25 cellular contexts compared by ENCODE assay signal in genomic region chr9:106620081-106620480, GRCh38.
DNase-seq lines count a peak whose midpoint lies in the region; ATAC-seq, FAIRE-seq and TF ChIP-seq lines count a peak whose summit lies in the region.
"Had no signal": no experiment of that assay in that cellular context is flagged by ENCODE, and none has a peak within 500 bp of the region (broad histone marks: within the 10 kb centered on the region; RNA-seq: fewer than 3 reads in every experiment).

No MANE protein-coding gene starts in this region.

- no peak overlapping the region for H2AFZ ChIP-seq in smooth muscle cell (ENCODE audit: low read depth)

- H3K36me3 Mint-ChIP-seq in activated naive CD4-positive, alpha-beta T cell treated with anti-CD3 and anti-CD28 coated beads, Interleukin-2, amount 50 U/mL, for 72 hours = no peaks in the 10 kb centered on the region
- no peaks in the 10 kb centered on the region for H3K36me3 Mint-ChIP-seq in activated naive CD8-positive, alpha-beta T cell treated with anti-CD3 and anti-CD28 coated beads, Interleukin-2, amount 50 U/mL, for 24 hours (ENCODE audit: low read depth)
- H3K36me3 Mint-ChIP-seq: CD14-positive monocyte; CD8-positive, alpha-beta memory T cell had no signal

- H3K9me3 ChIP-seq in smooth muscle cell (replicated peaks; ENCODE audit: low read depth) = no peaks in the 10 kb centered on the region
- H3K9me3 ChIP-seq: BLaER1 treated with 17β-estradiol and CSF1 and Interleukin-3, amounts not matched to agents 10 nM and 100 nM; HAP-1 had no signal

- H3K4me1 ChIP-seq in smooth muscle cell (ENCODE audit: low read depth) = peaks cover 52% of the 10 kb centered on the region
- H3K4me1 ChIP-seq: BLaER1 treated with 17β-estradiol and CSF1 and Interleukin-3, amounts not matched to agents 10 nM and 100 nM; HAP-1 had no signal

- H3K4me3 Mint-ChIP-seq in activated naive CD8-positive, alpha-beta T cell treated with anti-CD3 and anti-CD28 coated beads, Interleukin-2, amount 50 U/mL, for 24 hours = no peak overlapping the region
- H3K4me3 Mint-ChIP-seq: B cell; CD14-positive monocyte; CD4-positive, alpha-beta T cell; CD8-positive, alpha-beta memory T cell; HFFc6 had no signal

- no peaks in the 10 kb centered on the region for H3K27me3 Mint-ChIP-seq in activated naive CD8-positive, alpha-beta T cell treated with anti-CD3 and anti-CD28 coated beads, Interleukin-2, amount 50 U/mL, for 24 hours
- H3K27me3 Mint-ChIP-seq: B cell; CD4-positive, alpha-beta T cell; CD8-positive, alpha-beta memory T cell had no signal

- H3K9ac ChIP-seq in smooth muscle cell (ENCODE audit: low read depth) = no peak overlapping the region
- H3K9ac ChIP-seq: BLaER1 treated with 17β-estradiol and CSF1 and Interleukin-3, amounts not matched to agents 10 nM and 100 nM had no signal

- no peaks in the 10 kb centered on the region for H3K4me1 Mint-ChIP-seq in activated naive CD8-positive, alpha-beta T cell treated with anti-CD3 and anti-CD28 coated beads, Interleukin-2, amount 50 U/mL, for 24 hours
- H3K4me1 Mint-ChIP-seq: B cell; CD14-positive monocyte; CD8-positive, alpha-beta memory T cell had no signal

- no peak overlapping the region for H3K27ac Mint-ChIP-seq in activated naive CD4-positive, alpha-beta T cell treated with anti-CD3 and anti-CD28 coated beads, Interleukin-2, amount 50 U/mL, for 72 hours
- no peak overlapping the region for H3K27ac Mint-ChIP-seq in activated naive CD8-positive, alpha-beta T cell treated with anti-CD3 and anti-CD28 coated beads, Interleukin-2, amount 50 U/mL, for 24 hours
- H3K27ac Mint-ChIP-seq: B cell; CD14-positive monocyte; CD4-positive, alpha-beta T cell; CD8-positive, alpha-beta memory T cell; HFFc6 had no signal

- H3K27me3 ChIP-seq in bronchial epithelial cell (ENCODE audit: control insufficient read depth, insufficient read depth, low read length) (no peaks in the 10 kb centered on the region), smooth muscle cell (ENCODE audit: low read depth) (no peaks in the 10 kb centered on the region)
- H3K27me3 ChIP-seq: BLaER1 treated with 17β-estradiol and CSF1 and Interleukin-3, amounts not matched to agents 10 nM and 100 nM had no signal

- 85% methylated on average over 2 of the region's 2 CpGs for WGBS in smooth muscle cell (ENCODE audit: low lambda C conversion rate)

- peak; percentile 22 for DNase-seq in NCI-H2171 treated with DMSO at 0.1 percent for 48 hours (lab: John Stamatoyannopoulos, UW)
- no peak for DNase-seq in NCI-H2171 (lab: John Stamatoyannopoulos, UW)
- DNase-seq in bronchial epithelial cell (ENCODE audit: low read depth) = peak; percentile 70
- DNase-seq in epithelial cell of prostate (ENCODE audit: low read depth, low spot score) = no peak
- DNase-seq in smooth muscle cell (lab: John Stamatoyannopoulos, UW; ENCODE audit: unreplicated experiment) = no peak
- no peak for DNase-seq in NCI-H345 treated with DMSO at 0.1 percent for 48 hours (lab: John Stamatoyannopoulos, UW; ENCODE audit: unreplicated experiment)
- no peak for DNase-seq in activated naive CD4-positive, alpha-beta T cell treated with anti-CD3 and anti-CD28 coated beads, Interleukin-2, amount 50 U/mL, for 72 hours (ENCODE audit: low spot score in 2 of 2)
- DNase-seq in activated naive CD8-positive, alpha-beta T cell treated with anti-CD3 and anti-CD28 coated beads, Interleukin-2, amount 50 U/mL, for 24 hours = no peak
- DNase-seq: CD4-positive, alpha-beta T cell; CD8-positive, alpha-beta memory T cell; DMS 273 treated with DMSO at 0.1 percent for 48 hours; DMS79; EL; GDM1; GOT3; HFFc6 had no signal

- no peak for TF ChIP-seq CTCF in bronchial epithelial cell (IDR thresholded peaks at IDR 0.05; ENCODE audit: insufficient read depth, low read length, severe bottlenecking)
- TF ChIP-seq CTCF in smooth muscle cell (IDR thresholded peaks at IDR 0.05; ENCODE audit: borderline replicate concordance, insufficient read depth, poor library complexity, severe bottlenecking) = no peak

- no peak for FAIRE-seq in bronchial epithelial cell (lab: Jason Lieb, UNC)
- FAIRE-seq: A204.1, D721Med, GM12878, H54 had no signal

- H3K36me3 ChIP-seq in bronchial epithelial cell (ENCODE audit: control insufficient read depth, insufficient read depth, low read length) = no peaks in the 10 kb centered on the region
- no peaks in the 10 kb centered on the region for H3K36me3 ChIP-seq in smooth muscle cell (ENCODE audit: low read depth)
- H3K36me3 ChIP-seq: BLaER1 treated with 17β-estradiol and CSF1 and Interleukin-3, amounts not matched to agents 10 nM and 100 nM; HAP-1 had no signal

- peaks cover 6% of the 10 kb centered on the region for H3F3A ChIP-seq in smooth muscle cell (ENCODE audit: low read depth)

- H3K27ac ChIP-seq in epithelial cell of prostate = peak overlapping the region; percentile 58
- H3K27ac ChIP-seq in smooth muscle cell (ENCODE audit: low read depth) = no peak overlapping the region
- H3K27ac ChIP-seq: 22Rv1; BLaER1 treated with 17β-estradiol and CSF1 and Interleukin-3, amounts not matched to agents 10 nM and 100 nM had no signal

- H4K20me1 ChIP-seq in smooth muscle cell (ENCODE audit: low read depth) = no peaks in the 10 kb centered on the region
- H4K20me1 ChIP-seq: BLaER1 treated with 17β-estradiol and CSF1 and Interleukin-3, amounts not matched to agents 10 nM and 100 nM had no signal

- H3K79me2 ChIP-seq in smooth muscle cell (ENCODE audit: low read depth) = no peaks in the 10 kb centered on the region

- no peak for ATAC-seq in activated naive CD4-positive, alpha-beta T cell treated with anti-CD3 and anti-CD28 coated beads, Interleukin-2, amount 50 U/mL, for 72 hours
- no peak for ATAC-seq in activated naive CD8-positive, alpha-beta T cell treated with anti-CD3 and anti-CD28 coated beads, Interleukin-2, amount 50 U/mL, for 24 hours
- ATAC-seq: GM12878 had no signal

- H3K9me3 Mint-ChIP-seq in activated naive CD4-positive, alpha-beta T cell treated with anti-CD3 and anti-CD28 coated beads, Interleukin-2, amount 50 U/mL, for 72 hours = peaks cover 0 to 4% of the 10 kb centered on the region in 2 donors
- H3K9me3 Mint-ChIP-seq in activated naive CD8-positive, alpha-beta T cell treated with anti-CD3 and anti-CD28 coated beads, Interleukin-2, amount 50 U/mL, for 24 hours = no peaks in the 10 kb centered on the region
- H3K9me3 Mint-ChIP-seq: CD4-positive, alpha-beta T cell had no signal

- H3K4me3 ChIP-seq in bronchial epithelial cell (ENCODE audit: low read depth, low read length) (no peak overlapping the region), smooth muscle cell (no peak overlapping the region)
- H3K4me3 ChIP-seq: BLaER1 treated with 17β-estradiol and CSF1 and Interleukin-3, amounts not matched to agents 10 nM and 100 nM; GM12878; HAP-1 had no signal

- H3K4me2 ChIP-seq in smooth muscle cell = peak overlapping the region; percentile 22
- H3K4me2 ChIP-seq: BLaER1 treated with 17β-estradiol and CSF1 and Interleukin-3, amounts not matched to agents 10 nM and 100 nM had no signal

Comparison
In these comparisons a context has a peak if more than half of its experiments do, and no peak if none do; other contexts are left out.
1. DNase-seq: peak in NCI-H2171 treated with DMSO at 0.1 percent for 48 hours (single experiment) and bronchial epithelial cell (single experiment); none in NCI-H2171 (single experiment), epithelial cell of prostate (single experiment), smooth muscle cell (single experiment), NCI-H345 treated with DMSO at 0.1 percent for 48 hours (single experiment), activated naive CD4-positive, alpha-beta T cell treated with anti-CD3 and anti-CD28 coated beads, Interleukin-2, amount 50 U/mL, for 72 hours (0 of 2) and activated naive CD8-positive, alpha-beta T cell treated with anti-CD3 and anti-CD28 coated beads, Interleukin-2, amount 50 U/mL, for 24 hours (single experiment).